ENCODE assay signal across 31 cellular contexts in the genomic region with DNA sequence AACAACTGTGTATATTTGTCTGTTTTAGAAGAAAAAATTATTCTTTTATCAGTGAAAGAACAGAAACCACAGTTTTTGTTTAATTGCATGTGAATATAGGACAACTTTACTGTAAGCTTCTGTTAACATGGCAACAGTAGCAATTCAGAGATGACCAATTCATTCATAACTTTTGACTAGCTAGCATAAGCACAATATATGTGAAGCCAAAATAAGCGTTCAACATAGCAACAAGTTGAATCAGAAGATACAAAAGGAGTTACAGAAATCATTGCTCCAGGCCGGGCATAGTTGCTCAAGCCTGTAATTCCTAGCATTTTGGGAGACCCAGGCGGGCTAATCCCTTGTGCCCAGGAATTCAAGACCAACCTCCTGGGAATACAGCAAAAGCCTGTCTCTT.
DNase-seq lines count a peak whose midpoint lies in the region; ATAC-seq and TF ChIP-seq lines count a peak whose summit lies in the region.
"Had no signal": no experiment of that assay in that cellular context is flagged by ENCODE, and none has a peak within 500 bp of the region (broad histone marks: within the 10 kb centered on the region; RNA-seq: fewer than 3 reads in every experiment).

No MANE protein-coding gene starts in this region.

- H3K4me3 ChIP-seq in GM23248 (no peak overlapping the region), fibroblast of mammary gland (ENCODE audit: control insufficient read depth, low read depth, low read length) (no peak overlapping the region), thoracic aorta (no peak overlapping the region), hepatocyte (no peak overlapping the region)
- H3K4me3 ChIP-seq: colonic mucosa, gastroesophageal sphincter, lower lobe of right lung, prostate gland, right lobe of liver had no signal

- peak; percentile 65 for DNase-seq in GM23248
- DNase-seq in astrocyte of the hippocampus (ENCODE audit: low read depth, low spot score) = peak; percentile 56
- peak; percentile 4 for DNase-seq in fibroblast of mammary gland (ENCODE audit: low read depth)
- DNase-seq in thoracic aorta (ENCODE audit: low spot score) = no peak
- no peak for DNase-seq in CD4-positive, alpha-beta T cell
- DNase-seq in hypothalamus (lab: John Stamatoyannopoulos, UW) = no peak
- DNase-seq in hepatocyte (ENCODE audit: low spot score) = no peak
- DNase-seq: activated CD4-positive, CD25-positive, alpha-beta regulatory T cell treated with anti-CD3 and anti-CD28 coated beads, Interleukin-2, amount 50 U/mL, for 72 hours; activated CD8-positive, alpha-beta memory T cell treated with anti-CD3 and anti-CD28 coated beads, Interleukin-2, amount 50 U/mL, for 48 hours; activated CD8-positive, alpha-beta T cell treated with anti-CD3 and anti-CD28 coated beads for 36 hours; activated naive CD4-positive, alpha-beta T cell treated with Interleukin-2 at 50 U/mL for 16 hours; Calu3; colonic mucosa; DND-41; effector memory CD4-positive, alpha-beta T cell; erythroblast; H9; lower lobe of right lung; naive thymus-derived CD4-positive, alpha-beta T cell; NCI-H1436; NCI-H345; right lobe of liver; Right ventricle myocardium superior; stimulated activated CD4-positive, alpha-beta T cell treated with anti-CD3 and anti-CD28 coated beads, Interleukin-4, amount 100 ng/mL, for 4 hours; T-helper 17 cell; trophoblast cell had no signal

- no peaks in the 10 kb centered on the region for H3K36me3 ChIP-seq in GM23248 (ENCODE audit: low read depth)
- H3K36me3 ChIP-seq in thoracic aorta = no peaks in the 10 kb centered on the region
- no peaks in the 10 kb centered on the region for H3K36me3 ChIP-seq in hepatocyte (replicated peaks; ENCODE audit: insufficient read depth, low read depth)
- H3K36me3 ChIP-seq: colonic mucosa, gastroesophageal sphincter, lower lobe of right lung, prostate gland, right lobe of liver had no signal

- H3K79me2 ChIP-seq in GM23248 (ENCODE audit: insufficient read depth) (no peaks in the 10 kb centered on the region), hepatocyte (no peaks in the 10 kb centered on the region)

- CTCF ChIA-PET in CD4-positive, alpha-beta T cell (lab: Charles Lee) = no interaction called here

- intact Hi-C loops in CD4-positive, alpha-beta T cell (cut with DNase I, micrococcal nuclease) = no loop called here

- no peak overlapping the region for H2AFZ ChIP-seq in GM23248
- no peak overlapping the region for H2AFZ ChIP-seq in hepatocyte

- no peaks in the 10 kb centered on the region for H3K4me1 Mint-ChIP-seq in CD4-positive, alpha-beta T cell (ENCODE audit: low read depth)
- H3K4me1 Mint-ChIP-seq: naive thymus-derived CD4-positive, alpha-beta T cell; T-helper 17 cell had no signal

- no peak overlapping the region for H3K9ac ChIP-seq in GM23248

- POLR2A ChIA-PET in CD4-positive, alpha-beta T cell (lab: Charles Lee) = no interaction called here

- H3K36me3 Mint-ChIP-seq in CD4-positive, alpha-beta T cell (ENCODE audit: low read depth) = no peaks in the 10 kb centered on the region
- H3K36me3 Mint-ChIP-seq: naive thymus-derived CD4-positive, alpha-beta T cell had no signal

- WGBS in GM23248 (ENCODE audit: low coverage in 1 of 2, low lambda C conversion rate in 2 of 2, missing lambda C conversion rate in 2 of 2), 2 experiments = 17 to 18% methylated on average over 3 of the region's 3 CpGs
- 97% methylated on average over 3 of the region's 3 CpGs for WGBS in hepatocyte (ENCODE audit: low lambda C conversion rate, missing lambda C conversion rate)

- H3K9me3 ChIP-seq in GM23248 (ENCODE audit: low read depth) = no peaks in the 10 kb centered on the region
- no peaks in the 10 kb centered on the region for H3K9me3 ChIP-seq in thoracic aorta
- no peaks in the 10 kb centered on the region for H3K9me3 ChIP-seq in CD4-positive, alpha-beta T cell (ENCODE audit: control insufficient read depth, low read length)
- H3K9me3 ChIP-seq in hepatocyte (ENCODE audit: low read depth) = no peaks in the 10 kb centered on the region
- H3K9me3 ChIP-seq: colonic mucosa, gastroesophageal sphincter, lower lobe of right lung, prostate gland, right lobe of liver had no signal

- H3K27me3 Mint-ChIP-seq in CD4-positive, alpha-beta T cell = no peaks in the 10 kb centered on the region
- H3K27me3 Mint-ChIP-seq: activated CD8-positive, alpha-beta T cell treated with anti-CD3 and anti-CD28 coated beads for 36 hours; naive thymus-derived CD4-positive, alpha-beta T cell; T-helper 17 cell had no signal

- ATAC-seq in thoracic aorta (ENCODE audit: insufficient number of reproducible peaks, low FRiP score, low read depth) = peak; percentile 58
- no peak for ATAC-seq in CD4-positive, alpha-beta T cell (ENCODE audit: poor library complexity)
- ATAC-seq: activated CD8-positive, alpha-beta T cell treated with anti-CD3 and anti-CD28 coated beads for 36 hours; gastroesophageal sphincter; lower lobe of right lung; naive thymus-derived CD4-positive, alpha-beta T cell; Panc1; right lobe of liver; SK-N-SH treated with all-trans-retinoic acid at 6 μM for 48 hours; T-helper 17 cell had no signal

- in situ Hi-C loops in GM23248 (cut with MboI) = no loop called here

- H3K27ac ChIP-seq in GM23248 = peak overlapping the region; percentile 28
- H3K27ac ChIP-seq in thoracic aorta = no peak overlapping the region
- no peak overlapping the region for H3K27ac ChIP-seq in CD4-positive, alpha-beta T cell (ENCODE audit: low read depth, low read length)
- no peak overlapping the region for H3K27ac ChIP-seq in hepatocyte
- H3K27ac ChIP-seq: colonic mucosa, gastroesophageal sphincter, lower lobe of right lung, prostate gland, right lobe of liver had no signal

- no peak overlapping the region for H3K4me3 Mint-ChIP-seq in CD4-positive, alpha-beta T cell
- H3K4me3 Mint-ChIP-seq: activated CD8-positive, alpha-beta T cell treated with anti-CD3 and anti-CD28 coated beads for 36 hours; activated T-helper 1 cell treated with anti-CD3 and anti-CD28 coated beads, Interleukin-12 subunit alpha, Interleukin-12 subunit beta, Interleukin-2, Interleukin-4 antibody, amounts not matched to agents 30 ng/mL and 10 ng/mL and 1 ng/mL, durations not matched to agents 14 hours and 24 hours and 36 hours; H9; naive thymus-derived CD4-positive, alpha-beta T cell; T-helper 17 cell had no signal

- H3K4me1 ChIP-seq in GM23248 (ENCODE audit: insufficient read depth) (no peaks in the 10 kb centered on the region), thoracic aorta (ENCODE audit: control insufficient read depth in 1 of 2, low read depth in 2 of 2) (no peaks in the 10 kb centered on the region), hepatocyte (ENCODE audit: insufficient read depth) (no peaks in the 10 kb centered on the region)
- H3K4me1 ChIP-seq: colonic mucosa, gastroesophageal sphincter, lower lobe of right lung, prostate gland, right lobe of liver had no signal

- no peaks in the 10 kb centered on the region for H3F3A ChIP-seq in GM23248 (ENCODE audit: insufficient read depth)

- no peak overlapping the region for H3K27ac Mint-ChIP-seq in CD4-positive, alpha-beta T cell
- H3K27ac Mint-ChIP-seq: activated CD8-positive, alpha-beta T cell treated with anti-CD3 and anti-CD28 coated beads for 36 hours; activated T-helper 1 cell treated with anti-CD3 and anti-CD28 coated beads, Interleukin-12 subunit alpha, Interleukin-12 subunit beta, Interleukin-2, Interleukin-4 antibody, amounts not matched to agents 30 ng/mL and 10 ng/mL and 1 ng/mL, durations not matched to agents 14 hours and 24 hours and 36 hours; naive thymus-derived CD4-positive, alpha-beta T cell; T-helper 17 cell had no signal

- TF ChIP-seq CTCF in fibroblast of mammary gland (conservative IDR thresholded peaks at IDR 0.05; ENCODE audit: control insufficient read depth, insufficient read depth, low read depth, low read length) = no peak
- no peak for TF ChIP-seq CTCF in thoracic aorta (IDR thresholded peaks at IDR 0.05)
- no peak for TF ChIP-seq CTCF in CD4-positive, alpha-beta T cell (IDR thresholded peaks at IDR 0.05)
- no peak for TF ChIP-seq CTCF in hepatocyte (IDR thresholded peaks at IDR 0.05; ENCODE audit: poor library complexity)

- H3K27me3 ChIP-seq in GM23248 (replicated peaks; ENCODE audit: insufficient read depth) (0 out of 2 replicates have a peak, but pooled peaks cover 16% of the 10 kb centered on the region), thoracic aorta (replicated peaks; ENCODE audit: insufficient read depth) (no peaks in the 10 kb centered on the region), hepatocyte (no peaks in the 10 kb centered on the region)
- H3K27me3 ChIP-seq in CD4-positive, alpha-beta T cell (ENCODE audit: control insufficient read depth, insufficient read depth, low read length) = no peaks in the 10 kb centered on the region
- H3K27me3 ChIP-seq: colonic mucosa, gastroesophageal sphincter, right lobe of liver had no signal

- H3K9me2 ChIP-seq in GM23248 (ENCODE audit: insufficient read depth) (no peaks in the 10 kb centered on the region), hepatocyte (replicated peaks; ENCODE audit: insufficient read depth) (no peaks in the 10 kb centered on the region)

- H4K20me1 ChIP-seq in GM23248 (ENCODE audit: insufficient read depth) (no peaks in the 10 kb centered on the region), hepatocyte (ENCODE audit: insufficient read depth, poor library complexity, severe bottlenecking) (no peaks in the 10 kb centered on the region)

- H3K4me2 ChIP-seq in GM23248 (ENCODE audit: unreplicated experiment) = no peak overlapping the region
- H3K4me2 ChIP-seq in hepatocyte = no peak overlapping the region

- no peaks in the 10 kb centered on the region for H3K9me3 Mint-ChIP-seq in CD4-positive, alpha-beta T cell
- H3K9me3 Mint-ChIP-seq: activated CD8-positive, alpha-beta T cell treated with anti-CD3 and anti-CD28 coated beads for 36 hours; activated T-helper 1 cell treated with anti-CD3 and anti-CD28 coated beads, Interleukin-12 subunit alpha, Interleukin-12 subunit beta, Interleukin-2, Interleukin-4 antibody, amounts not matched to agents 30 ng/mL and 10 ng/mL and 1 ng/mL, durations not matched to agents 14 hours and 24 hours and 36 hours; H9 had no signal

Comparison
In these comparisons a context has a peak if more than half of its experiments do, and no peak if none do; other contexts are left out.
1. DNase-seq: peak in GM23248 (single experiment), astrocyte of the hippocampus (single experiment) and fibroblast of mammary gland (single experiment); none in thoracic aorta (single experiment), CD4-positive, alpha-beta T cell (0 of 10), hypothalamus (0 of 51) and hepatocyte (single experiment).